ENCODE assay signal across 23 cellular contexts in genomic region chr1:78231894-78232293, GRCh38.
"Had no signal": no experiment of that assay in that cellular context is flagged by ENCODE, and none has a peak within 500 bp of the region (broad histone marks: within the 10 kb centered on the region; RNA-seq: fewer than 3 reads in every experiment).

No MANE protein-coding gene starts in this region.

- H3K4me1 ChIP-seq: heart right ventricle, parathyroid adenoma, vagina had no signal

- H3K9me3 ChIP-seq: right lobe of liver, vagina had no signal

- H3K4me3 ChIP-seq: coronary artery, esophagus squamous epithelium, heart right ventricle, lung, neural progenitor cell, right lobe of liver, vagina had no signal

- H3K9ac ChIP-seq: neural progenitor cell, parathyroid adenoma had no signal

- DNase-seq: dermis blood vessel endothelial cell; effector memory CD8-positive, alpha-beta T cell; erythroblast; esophagus squamous epithelium; foreskin melanocyte; glutamatergic neuron; heart right ventricle; hippocampal formation; immature natural killer cell; islet precursor cell; kidney glomerular epithelial cell; left ventricle myocardium superior; naive thymus-derived CD4-positive, alpha-beta T cell; right lobe of liver; stimulated activated CD4-positive, alpha-beta T cell treated with anti-CD3 and anti-CD28 coated beads, Interleukin-15, amount 100 ng/mL, for 24 hours; stimulated activated CD4-positive, alpha-beta T cell treated with anti-CD3 and anti-CD28 coated beads, Interleukin-2, amount 100 ng/mL, for 48 hours; stimulated activated naive B cell treated with anti-CD40 and anti-IgM and Interleukin-4, amounts not matched to agents 10 μg/mL and 1 μg/mL and 100 μg/mL, for 72 hours; trophoblast cell had no signal

- ATAC-seq: effector memory CD8-positive, alpha-beta T cell; heart right ventricle; left ventricle myocardium superior; naive thymus-derived CD4-positive, alpha-beta T cell; stimulated activated naive B cell treated with anti-CD40 and anti-IgM and Interleukin-4, amounts not matched to agents 10 μg/mL and 1 μg/mL and 100 μg/mL, for 72 hours had no signal

- H3K27ac ChIP-seq: coronary artery, esophagus squamous epithelium, heart right ventricle, neural progenitor cell, parathyroid adenoma, right lobe of liver, vagina had no signal

- H3K27me3 ChIP-seq: heart right ventricle, right lobe of liver, vagina had no signal

- H3K36me3 ChIP-seq: esophagus squamous epithelium, heart right ventricle, neural progenitor cell, right lobe of liver, vagina had no signal
